8 cellular contexts compared by ENCODE assay signal in the genomic region with DNA sequence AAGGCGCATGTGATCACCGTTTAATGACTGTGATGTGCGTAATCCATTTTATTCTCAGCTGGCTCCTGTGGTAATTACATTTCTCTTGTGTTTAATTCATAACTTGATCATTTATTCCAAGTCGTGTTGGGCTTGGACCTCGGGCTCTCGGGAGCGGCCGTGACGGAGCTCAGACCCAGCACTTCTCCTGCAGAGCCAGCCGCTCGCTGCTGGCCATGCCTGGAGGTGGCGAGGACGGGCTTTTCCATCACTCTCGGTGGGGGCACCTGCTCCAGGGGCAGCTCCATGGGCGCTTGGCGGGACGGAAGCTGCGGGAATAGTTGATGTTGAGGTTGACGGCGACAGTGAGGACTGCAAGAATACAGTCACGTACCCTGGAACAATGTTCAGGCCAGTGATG. TPM values are rescaled to one million over a fixed set of nuclear protein-coding genes. Genes with fewer than 3 reads are reported as not detected.
"Had no signal": no experiment of that assay in that cellular context is flagged by ENCODE, and none has a peak within 500 bp of the region (broad histone marks: within the 10 kb centered on the region; RNA-seq: fewer than 3 reads in every experiment).

No MANE protein-coding gene starts in this region.

- H3K27ac Mint-ChIP-seq: H9 had no signal

- H3K4me3 Mint-ChIP-seq: H9 had no signal

- FAIRE-seq: H54, K562 had no signal

- DNase-seq: GM23248, GOT3, H9, HCEC 1CT, IMR-90, KG1 had no signal

- H3K9ac ChIP-seq: GM23248 had no signal

- H2AFZ ChIP-seq: GM23248 had no signal

- H3K4me3 ChIP-seq: GM23248, K562 had no signal

- ATAC-seq: K562 had no signal

- H3K27ac ChIP-seq: GM23248 had no signal

RNA-seq across cellular contexts. Expression of gene NTSR1, which starts 25.5 kb away (rescaled TPM):
- total RNA-seq: GM23248 had no signal
- polyA plus RNA-seq: GM23248 had no signal
